8 cellular contexts compared by ENCODE assay signal in genomic region chr6:149749082-149749593, GRCh38. TPM values are rescaled to one million over a fixed set of nuclear protein-coding genes. Genes with fewer than 3 reads are reported as not detected.
DNase-seq lines count a peak whose midpoint lies in the region; ATAC-seq and TF ChIP-seq lines count a peak whose summit lies in the region.
"Not testable (repeated sequence)": the region's sequence is repeated elsewhere in the genome, so short reads cannot be mapped to it uniquely, and the experiment has no call there.

No MANE protein-coding gene starts in this region.

- H3K27me3 ChIP-seq in PC-9 (ENCODE audit: insufficient read depth, low read depth); kidney epithelial cell (ENCODE audit: control insufficient read depth, insufficient read depth, low read length); transverse colon: not testable (repeated sequence)

- H3F3A ChIP-seq in PC-9 (ENCODE audit: insufficient read depth, low read depth) = peaks cover 10% of the 10 kb centered on the region; the same call in 1 of the 2 replicates

- H3K9me2 ChIP-seq in PC-9 (ENCODE audit: insufficient read depth) = not testable (repeated sequence)

- H3K27ac Mint-ChIP-seq in activated naive CD8-positive, alpha-beta T cell treated with anti-CD3 and anti-CD28 coated beads for 36 hours = peak overlapping the region; percentile 86
- peak overlapping the region; percentile 83 for H3K27ac Mint-ChIP-seq in osteocyte (ENCODE audit: unreplicated experiment)

- not testable (repeated sequence) for H3K36me3 Mint-ChIP-seq in activated naive CD8-positive, alpha-beta T cell treated with anti-CD3 and anti-CD28 coated beads for 36 hours; osteocyte (ENCODE audit: unreplicated experiment)

- not testable (repeated sequence) for H3K27me3 Mint-ChIP-seq in activated naive CD8-positive, alpha-beta T cell treated with anti-CD3 and anti-CD28 coated beads for 36 hours; osteocyte (ENCODE audit: unreplicated experiment)

- DNase-seq in PC-9; activated naive CD8-positive, alpha-beta T cell treated with anti-CD3 and anti-CD28 coated beads for 36 hours; epithelial cell of esophagus (ENCODE audit: low read depth); kidney epithelial cell (ENCODE audit: low read depth); osteocyte (ENCODE audit: extremely low spot score, unreplicated experiment); transverse colon: not testable (repeated sequence)

- CTCF ChIA-PET in PC-9 (lab: Charles Lee) = not testable (repeated sequence)

- H3K4me3 Mint-ChIP-seq in activated naive CD8-positive, alpha-beta T cell treated with anti-CD3 and anti-CD28 coated beads for 36 hours = peak overlapping the region; percentile 89
- H3K4me3 Mint-ChIP-seq in osteocyte (ENCODE audit: unreplicated experiment) = peak overlapping the region; percentile 89

- BruUV-seq in PC-9 (replicated peaks; lab: Mats Ljungman, UMichigan) = TSS peak; percentile 82

- H3K4me2 ChIP-seq in PC-9 = peak overlapping the region; percentile 87; the same call in 1 of the 2 replicates

- not testable (repeated sequence) for H3K36me3 ChIP-seq in PC-9 (ENCODE audit: low read depth); kidney epithelial cell (ENCODE audit: control insufficient read depth, insufficient read depth, low read length); transverse colon

- POLR2A ChIA-PET in PC-9 (lab: Charles Lee; ENCODE audit: unreplicated experiment) = interaction anchor here (0.6 kb wide), 1 partner anchor 988 kb away, joined by 5 read pairs; no protein-coding TSS in a partner anchor

- not testable (repeated sequence) for TF ChIP-seq CTCF in PC-9 (conservative IDR thresholded peaks at IDR 0.05); epithelial cell of esophagus (IDR thresholded peaks at IDR 0.05; ENCODE audit: insufficient read depth, low read depth, low read length, missing control alignments); kidney epithelial cell (IDR thresholded peaks at IDR 0.05; ENCODE audit: insufficient read depth, low read length, poor library complexity, severe bottlenecking); osteocyte (IDR thresholded peaks at IDR 0.05); transverse colon (IDR thresholded peaks at IDR 0.05)

- not testable (repeated sequence) for TF ChIP-seq EP300 in transverse colon (IDR thresholded peaks at IDR 0.05; ENCODE audit: low read depth)

- peaks cover 13% of the 10 kb centered on the region for H4K20me1 ChIP-seq in PC-9 (ENCODE audit: insufficient read depth)

- intact Hi-C loops in PC-9 (cut with micrococcal nuclease; ENCODE audit: unreplicated experiment) = loop anchor here (10.0 kb wide), 1 partner anchor 204 kb away; the partner anchor contains the start of gene PPIL4
- intact Hi-C loops in transverse colon (cut with DNase I; ENCODE audit: low total_unique reads) = not testable (repeated sequence)

- in situ Hi-C loops in transverse colon (cut with MboI; ENCODE audit: low pct_ligation_motif_present in 1 of 4, low pct_unique_long_range_greater_than_20kb in 1 of 4, low sequenced_read_pairs in 3 of 4) = not testable (repeated sequence)

- H3K79me2 ChIP-seq in PC-9 (ENCODE audit: low read depth) = peaks cover 66% of the 10 kb centered on the region

- not testable (repeated sequence) for TF ChIP-seq POLR2A in transverse colon (IDR thresholded peaks at IDR 0.05)

- WGBS in transverse colon (ENCODE audit: low coverage in 1 of 2), 2 donors = 0% methylated on average over 1 of the region's 38 CpGs; no CpG with 5 or more reads in 1 of the 2 donors

- peak overlapping the region; percentile 99; the same call in 1 of the 2 replicates for H2AFZ ChIP-seq in PC-9

- H3K9me3 Mint-ChIP-seq in activated naive CD8-positive, alpha-beta T cell treated with anti-CD3 and anti-CD28 coated beads for 36 hours; osteocyte (ENCODE audit: unreplicated experiment): not testable (repeated sequence)

- H3K9me3 ChIP-seq in PC-9 (ENCODE audit: insufficient read depth, low read depth); transverse colon: not testable (repeated sequence)

- 0 out of 2 replicates have a peak overlapping the region, but pooled peaks have one; percentile 38 for H3K27ac ChIP-seq in PC-9
- peak overlapping the region; percentile 93 to 95 (median 94) for H3K27ac ChIP-seq in transverse colon

- peaks cover 16% of the 10 kb centered on the region for H3K4me1 ChIP-seq in PC-9 (replicated peaks; ENCODE audit: insufficient read depth)
- peaks cover 14 to 38% (median 30%) of the 10 kb centered on the region in 4 donors for H3K4me1 ChIP-seq in transverse colon

- H3K4me1 Mint-ChIP-seq in activated naive CD8-positive, alpha-beta T cell treated with anti-CD3 and anti-CD28 coated beads for 36 hours = peaks cover 38% of the 10 kb centered on the region
- peaks cover 35% of the 10 kb centered on the region for H3K4me1 Mint-ChIP-seq in osteocyte (ENCODE audit: unreplicated experiment)

- H3K4me3 ChIP-seq in GM08714 (ENCODE audit: low read length) (peak overlapping the region; percentile 38; the same call in 1 of the 2 replicates), PC-9 (peak overlapping the region; percentile 72), epithelial cell of esophagus (ENCODE audit: low read length) (peak overlapping the region; percentile 96), kidney epithelial cell (ENCODE audit: low read depth, low read length) (peak overlapping the region; percentile 100), transverse colon (peak overlapping the region; percentile 42 to 94 (median 73))

- ATAC-seq in HG02852 (IDR thresholded peaks at IDR 0.05; ENCODE audit: unreplicated experiment) = peak; percentile 4

RNA-seq across cellular contexts. Expression of gene PCMT1, which starts 0.4 kb away (rescaled TPM):
- total RNA-seq in PC-9 (2021) = 39.0 and 50.5 TPM in 2 replicates
- 10 to 100 TPM; 91.2 to 96.0 TPM for total RNA-seq in activated naive CD8-positive, alpha-beta T cell treated with anti-CD3 and anti-CD28 coated beads for 36 hours
- total RNA-seq in kidney epithelial cell = 110 and 112 TPM in 2 replicates
- 75.8 and 76.2 TPM in 2 replicates for total RNA-seq in osteocyte
- 10 to 100 TPM; 25.8 to 97.3 (median 64.4) TPM for total RNA-seq in transverse colon

RNA-seq across cellular contexts. Expression of gene NUP43, which starts 2.8 kb away (rescaled TPM):
- total RNA-seq in PC-9 (2021) (25.1 and 36.2 TPM in 2 replicates), kidney epithelial cell (26.5 and 26.9 TPM in 2 replicates), osteocyte (36.8 and 40.0 TPM in 2 replicates), transverse colon (10 to 100 TPM; 14.7 to 54.3 (median 29.3) TPM)
- 10 to 100 TPM; 83.8 TPM for total RNA-seq in activated naive CD8-positive, alpha-beta T cell treated with anti-CD3 and anti-CD28 coated beads for 36 hours

RNA-seq across cellular contexts. Expression of gene LATS1, which starts 31.2 kb away (rescaled TPM):
- 11.2 and 15.4 TPM in 2 replicates for total RNA-seq in PC-9 (2021)
- 10 to 100 TPM; 19.7 to 21.6 TPM for total RNA-seq in activated naive CD8-positive, alpha-beta T cell treated with anti-CD3 and anti-CD28 coated beads for 36 hours
- total RNA-seq in kidney epithelial cell = 20.5 and 23.2 TPM in 2 replicates
- total RNA-seq in osteocyte = 33.8 and 33.9 TPM in 2 replicates
- 10 to 100 TPM; 13.1 to 28.4 (median 19.4) TPM for total RNA-seq in transverse colon

Comparison
In these comparisons a context has a peak if more than half of its experiments do, and no peak if none do; other contexts are left out.
1. H3K4me3 ChIP-seq: peak in every context shown above with its lines; median percentile 100 in kidney epithelial cell; 96 in epithelial cell of esophagus; 73 in transverse colon; 72 in PC-9; 38 in GM08714.